ENCODE assay signal across 10 cellular contexts in genomic region chr1:34929853-34930701, GRCh38. TPM values are rescaled to one million over a fixed set of nuclear protein-coding genes. Genes with fewer than 3 reads are reported as not detected.
DNase-seq lines count a peak whose midpoint lies in the region; ATAC-seq, FAIRE-seq and TF ChIP-seq lines count a peak whose summit lies in the region.
"Had no signal": no experiment of that assay in that cellular context is flagged by ENCODE, and none has a peak within 500 bp of the region (broad histone marks: within the 10 kb centered on the region; RNA-seq: fewer than 3 reads in every experiment).

No MANE protein-coding gene starts in this region.

- peaks cover 84% of the 10 kb centered on the region for H3K27me3 Mint-ChIP-seq in progenitor cell of endocrine pancreas

- H3K4me3 Mint-ChIP-seq in progenitor cell of endocrine pancreas (ENCODE audit: low read depth): peak overlapping the region; percentile 47

- no TSS peak for BruUV-seq in endothelial cell of umbilical vein (replicated peaks; lab: Mats Ljungman, UMichigan)

- DNase-seq in NCI-H69 (lab: John Stamatoyannopoulos, UW) (peak; percentile 43), endothelial cell of umbilical vein (ENCODE audit: low read depth, low spot score) (no peak), progenitor cell of endocrine pancreas (ENCODE audit: low spot score, unreplicated experiment) (no peak), SW 1271 (lab: John Stamatoyannopoulos, UW) (no peak), NCI-H187 treated with DMSO at 0.1 percent for 48 hours (lab: John Stamatoyannopoulos, UW) (no peak)
- no peak for DNase-seq in stimulated activated CD4-positive, alpha-beta T cell treated with anti-CD3 and anti-CD28 coated beads, Interleukin-2, amount 100 ng/mL, for 48 hours
- DNase-seq: effector CD4-positive, alpha-beta T cell had no signal

- TF ChIP-seq CTCF in DOHH2 (IDR thresholded peaks at IDR 0.05; ENCODE audit: low read depth, low read length, poor library complexity, severe bottlenecking): peak; percentile 21
- TF ChIP-seq CTCF in endothelial cell of umbilical vein (IDR thresholded peaks at IDR 0.05; ENCODE audit: extremely low read depth in 1 of 2, insufficient read depth in 1 of 2, low read depth in 1 of 2, low read length in 2 of 2): no peak
- peak; percentile 2 for TF ChIP-seq CTCF in progenitor cell of endocrine pancreas (IDR thresholded peaks at IDR 0.05; ENCODE audit: unreplicated experiment)

- dilution Hi-C loops in endothelial cell of umbilical vein (cut with MboI; ENCODE audit: extremely low pct_ligation_motif_present, low sequenced_read_pairs): no loop called here

- H3K4me2 ChIP-seq in DOHH2 (ENCODE audit: low read length) (peak overlapping the region; percentile 63), endothelial cell of umbilical vein (ENCODE audit: insufficient read depth, low read length) (no peak overlapping the region)

- H3K4me3 ChIP-seq in DOHH2 (ENCODE audit: low read length) (peak overlapping the region; percentile 78), endothelial cell of umbilical vein (replicated peaks in 1 of 3; ENCODE audit: insufficient read depth in 1 of 3, low read depth in 1 of 3, low read length in 3 of 3) (no peak overlapping the region)

- no peaks in the 10 kb centered on the region for H3K9me3 Mint-ChIP-seq in progenitor cell of endocrine pancreas (ENCODE audit: low read depth)

- intact Hi-C loops in endothelial cell of umbilical vein (cut with micrococcal nuclease): no loop called here

- no peaks in the 10 kb centered on the region for H3K9me3 ChIP-seq in DOHH2 (ENCODE audit: control insufficient read depth, insufficient read depth, low read length)
- no peaks in the 10 kb centered on the region for H3K9me3 ChIP-seq in endothelial cell of umbilical vein (replicated peaks; ENCODE audit: control insufficient read depth, insufficient read depth, low read length)

- peaks cover 11% of the 10 kb centered on the region for H3K4me1 ChIP-seq in DOHH2 (ENCODE audit: control insufficient read depth, low read length)
- H3K4me1 ChIP-seq in endothelial cell of umbilical vein (ENCODE audit: control insufficient read depth, extremely low read depth, insufficient read depth, low read length): no peaks in the 10 kb centered on the region

- TF ChIP-seq POLR2A in endothelial cell of umbilical vein (IDR thresholded peaks at IDR 0.05; ENCODE audit: low read depth, low read length): no peak

- no peak overlapping the region for H3K27ac Mint-ChIP-seq in progenitor cell of endocrine pancreas

- no peak overlapping the region for H3K9ac ChIP-seq in endothelial cell of umbilical vein (replicated peaks; ENCODE audit: extremely low read depth, insufficient read depth, low read length)

- H3K79me2 ChIP-seq in DOHH2 (ENCODE audit: control insufficient read depth, low read length) (no peaks in the 10 kb centered on the region), endothelial cell of umbilical vein (ENCODE audit: control insufficient read depth, insufficient read depth, low read length) (no peaks in the 10 kb centered on the region)

- no peaks in the 10 kb centered on the region for H3K9me1 ChIP-seq in endothelial cell of umbilical vein (replicated peaks; ENCODE audit: control insufficient read depth, extremely low read depth, insufficient read depth, low read length)

- no peaks in the 10 kb centered on the region; the same call in 1 of the 2 replicates for H4K20me1 ChIP-seq in DOHH2 (ENCODE audit: control insufficient read depth, insufficient read depth, low read depth, low read length)
- no peaks in the 10 kb centered on the region for H4K20me1 ChIP-seq in endothelial cell of umbilical vein (replicated peaks; ENCODE audit: control insufficient read depth, extremely low read depth, insufficient read depth, low read length)

- no peaks in the 10 kb centered on the region for H3K36me3 ChIP-seq in DOHH2 (ENCODE audit: control insufficient read depth, low read length)
- no peaks in the 10 kb centered on the region for H3K36me3 ChIP-seq in endothelial cell of umbilical vein (ENCODE audit: control insufficient read depth in 2 of 2, extremely low read depth in 1 of 2, insufficient read depth in 2 of 2, low read length in 2 of 2)

- H3K4me1 Mint-ChIP-seq in progenitor cell of endocrine pancreas (ENCODE audit: low read depth): peaks cover 2% of the 10 kb centered on the region

- no peak overlapping the region for H3K27ac ChIP-seq in DOHH2 (ENCODE audit: low read depth, low read length)
- no peak overlapping the region for H3K27ac ChIP-seq in endothelial cell of umbilical vein (ENCODE audit: insufficient read depth, low read depth, low read length)

- H3F3A ChIP-seq in DOHH2 (ENCODE audit: control insufficient read depth, insufficient read depth): no peaks in the 10 kb centered on the region

- H2AFZ ChIP-seq in endothelial cell of umbilical vein (ENCODE audit: low read depth, low read length): no peak overlapping the region

- H3K9me2 ChIP-seq in DOHH2 (replicated peaks; ENCODE audit: control insufficient read depth, low read length): no peaks in the 10 kb centered on the region

- POLR2A ChIA-PET in endothelial cell of umbilical vein (lab: Charles Lee): no interaction called here

- CTCF ChIA-PET in endothelial cell of umbilical vein (lab: Charles Lee): no interaction called here

- H3K27me3 ChIP-seq in DOHH2 (ENCODE audit: control insufficient read depth, low read length) (peaks cover 31% of the 10 kb centered on the region), endothelial cell of umbilical vein (ENCODE audit: control insufficient read depth in 2 of 2, insufficient read depth in 2 of 2, low read length in 2 of 2) (peaks cover 37 to 49% of the 10 kb centered on the region in 2 experiments)

- ATAC-seq in GM19328 (IDR thresholded peaks at IDR 0.05; ENCODE audit: unreplicated experiment): no peak

- H3K36me3 Mint-ChIP-seq in progenitor cell of endocrine pancreas (ENCODE audit: insufficient read depth): no peaks in the 10 kb centered on the region

- FAIRE-seq in endothelial cell of umbilical vein (lab: Jason Lieb, UNC): no peak
- FAIRE-seq: GM12892 had no signal

TF ChIP-seq in endothelial cell of umbilical vein, 7 proteins besides CTCF, POLR2A, EP300 and RAD21:
- TF ChIP-seq FOS (IDR thresholded peaks at IDR 0.05; ENCODE audit: borderline replicate concordance, insufficient read depth, low read length) (no peak), EZH2 (IDR thresholded peaks at IDR 0.05; ENCODE audit: borderline replicate concordance, low read depth, low read length, severe bottlenecking) (peak; percentile 87)

RNA-seq across cellular contexts. Expression of gene DLGAP3, which starts 0.6 kb away (rescaled TPM):
- total RNA-seq in endothelial cell of umbilical vein (0.12 and 0.20 TPM in 2 replicates), progenitor cell of endocrine pancreas (1.3 TPM in 2 replicates)
- polyA plus RNA-seq in endothelial cell of umbilical vein: 0.03 and 0.04 TPM in 2 replicates
- 0.03 TPM in 2 replicates for polyA plus RNA-seq in endothelial cell of umbilical vein (2011; cell fraction: cytosol; rRNA removed)
- polyA plus RNA-seq in endothelial cell of umbilical vein (2011; cell fraction: nucleus; rRNA removed): 0.04 TPM in 1 of 2 replicates, not detected in the other
- not detected in 2 replicates for polyA plus RNA-seq in endothelial cell of umbilical vein (2012)
- 0.08 TPM in 1 of 2 replicates, not detected in the other for polyA minus RNA-seq in endothelial cell of umbilical vein
- not detected for polyA minus RNA-seq in endothelial cell of umbilical vein (2011; cell fraction: cytosol; rRNA and poly(A)+ RNA removed)
- 0.10 TPM in 1 of 2 replicates, not detected in the other for polyA minus RNA-seq in endothelial cell of umbilical vein (2011; cell fraction: nucleus; rRNA and poly(A)+ RNA removed)

RNA-seq across cellular contexts. Expression of gene TMEM35B, which starts 55.1 kb away (rescaled TPM):
- 18.7 and 19.1 TPM in 2 replicates for total RNA-seq in endothelial cell of umbilical vein
- 40.5 and 46.2 TPM in 2 replicates for polyA plus RNA-seq in endothelial cell of umbilical vein
- polyA plus RNA-seq in endothelial cell of umbilical vein (2011; cell fraction: cytosol; rRNA removed): 36.6 and 39.1 TPM in 2 replicates
- polyA plus RNA-seq in endothelial cell of umbilical vein (2011; cell fraction: nucleus; rRNA removed): 11.7 and 13.7 TPM in 2 replicates
- polyA plus RNA-seq in endothelial cell of umbilical vein (2012): 26.8 and 27.7 TPM in 2 replicates
- 19.8 and 21.5 TPM in 2 replicates for polyA minus RNA-seq in endothelial cell of umbilical vein
- 6.3 TPM for polyA minus RNA-seq in endothelial cell of umbilical vein (2011; cell fraction: cytosol; rRNA and poly(A)+ RNA removed)
- polyA minus RNA-seq in endothelial cell of umbilical vein (2011; cell fraction: nucleus; rRNA and poly(A)+ RNA removed): 4.1 and 4.9 TPM in 2 replicates
- 8.8 and 10.0 TPM in 2 replicates for total RNA-seq in progenitor cell of endocrine pancreas

Comparison
In these comparisons a context has a peak if more than half of its experiments do, and no peak if none do; other contexts are left out.
1. CTCF ChIP-seq: peak in DOHH2 (single experiment) and progenitor cell of endocrine pancreas (single experiment); none in endothelial cell of umbilical vein (0 of 2).